ENCODE assay signal across 9 cellular contexts in the genomic region with DNA sequence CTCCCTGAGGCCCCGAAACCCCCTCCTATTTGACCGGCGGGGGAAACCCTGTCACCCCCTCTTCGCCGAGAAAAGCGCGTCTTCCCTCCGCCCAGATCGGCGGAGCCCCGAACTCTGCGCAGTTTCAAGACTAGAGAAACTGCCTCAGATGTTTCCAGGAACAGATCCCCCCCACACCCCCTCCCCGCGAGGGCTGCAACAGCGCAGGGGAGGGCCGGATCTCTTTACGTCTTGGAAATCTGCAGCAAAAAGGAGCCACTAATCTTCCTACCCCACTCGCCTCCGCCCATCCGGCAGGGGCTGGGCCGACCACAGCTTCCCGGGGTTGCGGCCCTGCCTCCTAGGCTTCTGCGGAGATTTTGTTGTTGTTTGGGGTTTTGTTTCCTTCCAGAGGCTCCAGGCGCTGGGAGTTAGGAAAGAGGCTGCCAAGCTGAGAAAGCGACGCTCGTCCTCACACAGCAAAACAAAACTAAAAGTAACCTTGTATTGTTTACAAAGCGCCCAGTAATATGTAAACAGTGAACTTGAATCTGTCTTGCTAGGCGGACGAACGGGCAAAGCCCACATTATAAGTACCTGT. TPM values are rescaled to one million over a fixed set of nuclear protein-coding genes. Genes with fewer than 3 reads are reported as not detected.
DNase-seq lines count a peak whose midpoint lies in the region; ATAC-seq, FAIRE-seq and TF ChIP-seq lines count a peak whose summit lies in the region.
"Had no signal": no experiment of that assay in that cellular context is flagged by ENCODE, and none has a peak within 500 bp of the region (broad histone marks: within the 10 kb centered on the region; RNA-seq: fewer than 3 reads in every experiment).

No MANE protein-coding gene starts in this region.

- peaks cover 6% of the 10 kb centered on the region for H3K36me3 Mint-ChIP-seq in activated naive CD8-positive, alpha-beta T cell treated with anti-CD3 and anti-CD28 coated beads, Interleukin-2, amount 50 U/mL, for 24 hours (ENCODE audit: low read depth)

- 3% methylated on average over 30 of the region's 32 CpGs for WGBS in SK-N-SH (ENCODE audit: low lambda C conversion rate)

- no peak for TF ChIP-seq EP300 in SK-N-SH (IDR thresholded peaks at IDR 0.05; ENCODE audit: borderline replicate concordance in 1 of 2, low read depth in 1 of 2, low read length in 1 of 2)

- peak; percentile 62 for ATAC-seq in HG02870 (IDR thresholded peaks at IDR 0.05; ENCODE audit: unreplicated experiment)
- ATAC-seq in activated naive CD8-positive, alpha-beta T cell treated with anti-CD3 and anti-CD28 coated beads, Interleukin-2, amount 50 U/mL, for 24 hours = peak; percentile 80

- no peak for TF ChIP-seq POLR2A in GM12891 (IDR thresholded peaks at IDR 0.05; ENCODE audit: low read depth, low read length)

- no peaks in the 10 kb centered on the region for H3K9me3 ChIP-seq in SK-N-SH

- TF ChIP-seq CTCF in SK-N-SH (IDR thresholded peaks at IDR 0.05) = no peak

- no peaks in the 10 kb centered on the region for H4K20me1 ChIP-seq in SK-N-SH (ENCODE audit: insufficient read depth)

- H3K27me3 ChIP-seq in SK-N-SH (ENCODE audit: insufficient read depth) = peaks cover 86% of the 10 kb centered on the region

- H3K79me2 ChIP-seq in SK-N-SH (ENCODE audit: insufficient read depth) = no peaks in the 10 kb centered on the region

- peak overlapping the region; percentile 84 for H3K4me3 Mint-ChIP-seq in activated naive CD8-positive, alpha-beta T cell treated with anti-CD3 and anti-CD28 coated beads, Interleukin-2, amount 50 U/mL, for 24 hours

- peak overlapping the region; percentile 67; the same call in 1 of the 2 replicates for H2AFZ ChIP-seq in SK-N-SH (ENCODE audit: low read depth)

- peak overlapping the region; percentile 41 to 57 for H3K4me3 ChIP-seq in SK-N-SH (ENCODE audit: low read depth in 2 of 2, low read length in 1 of 2)

- FAIRE-seq in GM12891 (lab: Jason Lieb, UNC) = peak; percentile 69
- FAIRE-seq: endometrium had no signal

- H3K9me3 Mint-ChIP-seq in activated naive CD8-positive, alpha-beta T cell treated with anti-CD3 and anti-CD28 coated beads, Interleukin-2, amount 50 U/mL, for 24 hours = peaks cover 1% of the 10 kb centered on the region

- POLR2A ChIA-PET in SK-N-SH (lab: Yijun Ruan, JAX) = no interaction called here

- TF ChIP-seq RAD21 in SK-N-SH (IDR thresholded peaks at IDR 0.05; ENCODE audit: low read length) = no peak

- CTCF ChIA-PET in SK-N-SH (lab: Yijun Ruan, JAX) = interaction anchor here (1.2 to 1.5 kb wide), 2 partner anchors 19 to 20 kb away, joined by 3 to 5 read pairs; no protein-coding TSS in a partner anchor

- DNase-seq in GM12891 (ENCODE audit: insufficient read length, low spot score) (no peak), SK-N-SH (peak; percentile 40), iris pigment epithelial cell (ENCODE audit: low read depth) (peak; percentile 24), NCI-H446 treated with DMSO at 0.1 percent for 48 hours (lab: John Stamatoyannopoulos, UW) (no peak), SKM-1 (lab: John Stamatoyannopoulos, UW; ENCODE audit: unreplicated experiment) (no peak)
- peak; percentile 66 for DNase-seq in activated naive CD8-positive, alpha-beta T cell treated with anti-CD3 and anti-CD28 coated beads, Interleukin-2, amount 50 U/mL, for 24 hours
- peak; percentile 69 for DNase-seq in stimulated activated CD4-positive, alpha-beta T cell treated with anti-CD3 and anti-CD28 coated beads, Interleukin-2, amount 100 ng/mL, for 4 hours (ENCODE audit: low read depth)

- peak overlapping the region; percentile 84 for H3K4me2 ChIP-seq in SK-N-SH

- peaks cover 94% of the 10 kb centered on the region for H3K27me3 Mint-ChIP-seq in activated naive CD8-positive, alpha-beta T cell treated with anti-CD3 and anti-CD28 coated beads, Interleukin-2, amount 50 U/mL, for 24 hours

- H3K9me2 ChIP-seq in SK-N-SH = no peaks in the 10 kb centered on the region

- H3F3A ChIP-seq in SK-N-SH (replicated peaks; ENCODE audit: insufficient read depth) = no peaks in the 10 kb centered on the region

- H3K4me1 Mint-ChIP-seq in activated naive CD8-positive, alpha-beta T cell treated with anti-CD3 and anti-CD28 coated beads, Interleukin-2, amount 50 U/mL, for 24 hours = peaks cover 42% of the 10 kb centered on the region

- no peak overlapping the region for H3K27ac ChIP-seq in SK-N-SH (ENCODE audit: low read depth in 2 of 2, low read length in 1 of 2)

- H3K9ac ChIP-seq in SK-N-SH = no peak overlapping the region

- H3K36me3 ChIP-seq in SK-N-SH (replicated peaks in 1 of 2; ENCODE audit: control insufficient read depth in 1 of 2, insufficient read depth in 2 of 2, low read length in 1 of 2) = no peaks in the 10 kb centered on the region

- peak overlapping the region; percentile 83 for H3K27ac Mint-ChIP-seq in activated naive CD8-positive, alpha-beta T cell treated with anti-CD3 and anti-CD28 coated beads, Interleukin-2, amount 50 U/mL, for 24 hours

- no peaks in the 10 kb centered on the region; a peak in 1 of 4 replicates for H3K4me1 ChIP-seq in SK-N-SH (ENCODE audit: control insufficient read depth in 1 of 2, insufficient read depth in 2 of 2, low read depth in 1 of 2, low read length in 1 of 2)

TF ChIP-seq in GM12891, 5 proteins besides CTCF, POLR2A, EP300 and RAD21:
- TF ChIP-seq SPI1 (IDR thresholded peaks at IDR 0.05; ENCODE audit: low read depth, low read length) = no peak
- no peak for TF ChIP-seq POU2F2 (IDR thresholded peaks at IDR 0.05; ENCODE audit: low read depth, low read length)
- TF ChIP-seq TAF1 (IDR thresholded peaks at IDR 0.05; ENCODE audit: low read depth, low read length) = no peak
- no peak for TF ChIP-seq POLR2AphosphoS5 (IDR thresholded peaks at IDR 0.05; ENCODE audit: low read depth, low read length)
- no peak for TF ChIP-seq PAX5 (IDR thresholded peaks at IDR 0.05; ENCODE audit: insufficient read depth, low read length, severe bottlenecking)

TF ChIP-seq in SK-N-SH, 30 proteins besides CTCF, POLR2A, EP300 and RAD21:
- TF ChIP-seq EZH2phosphoT487 (IDR thresholded peaks at IDR 0.05; ENCODE audit: borderline replicate concordance, low read depth) = 0 out of 2 replicates have a peak, but pooled peaks have one; percentile 2
- TF ChIP-seq NFIC (IDR thresholded peaks at IDR 0.05; ENCODE audit: borderline replicate concordance) = no peak
- TF ChIP-seq MXI1 (IDR thresholded peaks at IDR 0.05; ENCODE audit: low read depth, low read length) = no peak

RNA-seq across cellular contexts. Expression of a gene that starts 2.2 kb away (rescaled TPM):
- polyA plus RNA-seq in GM12891 (2012; ENCODE audit: low read depth, missing spikeins) = 0.04 TPM
- polyA plus RNA-seq in SK-N-SH (2012; rRNA removed) = not detected in 2 replicates
- not detected in 2 replicates for polyA plus RNA-seq in SK-N-SH (2012; cell fraction: cytosol; rRNA removed)
- polyA plus RNA-seq in SK-N-SH (2012; cell fraction: nucleus; rRNA removed) = not detected in 2 replicates

Comparison
In these comparisons a context has a peak if more than half of its experiments do, and no peak if none do; other contexts are left out.
1. DNase-seq: peak in SK-N-SH (single experiment), activated naive CD8-positive, alpha-beta T cell treated with anti-CD3 and anti-CD28 coated beads, Interleukin-2, amount 50 U/mL, for 24 hours (single experiment), iris pigment epithelial cell (single experiment) and stimulated activated CD4-positive, alpha-beta T cell treated with anti-CD3 and anti-CD28 coated beads, Interleukin-2, amount 100 ng/mL, for 4 hours (single experiment); none in GM12891 (single experiment), NCI-H446 treated with DMSO at 0.1 percent for 48 hours (single experiment) and SKM-1 (single experiment).